Comparison of ENCODE assay signal across 1 cellular context in genomic region chrX:1451676-1452496, GRCh38.
TF ChIP-seq lines count a peak whose summit lies in the region.

No MANE protein-coding gene starts in this region.

TF ChIP-seq in SK-N-SH, 30 proteins besides CTCF, POLR2A, EP300 and RAD21 (continued from another document):
- TF ChIP-seq, protein P1, sequence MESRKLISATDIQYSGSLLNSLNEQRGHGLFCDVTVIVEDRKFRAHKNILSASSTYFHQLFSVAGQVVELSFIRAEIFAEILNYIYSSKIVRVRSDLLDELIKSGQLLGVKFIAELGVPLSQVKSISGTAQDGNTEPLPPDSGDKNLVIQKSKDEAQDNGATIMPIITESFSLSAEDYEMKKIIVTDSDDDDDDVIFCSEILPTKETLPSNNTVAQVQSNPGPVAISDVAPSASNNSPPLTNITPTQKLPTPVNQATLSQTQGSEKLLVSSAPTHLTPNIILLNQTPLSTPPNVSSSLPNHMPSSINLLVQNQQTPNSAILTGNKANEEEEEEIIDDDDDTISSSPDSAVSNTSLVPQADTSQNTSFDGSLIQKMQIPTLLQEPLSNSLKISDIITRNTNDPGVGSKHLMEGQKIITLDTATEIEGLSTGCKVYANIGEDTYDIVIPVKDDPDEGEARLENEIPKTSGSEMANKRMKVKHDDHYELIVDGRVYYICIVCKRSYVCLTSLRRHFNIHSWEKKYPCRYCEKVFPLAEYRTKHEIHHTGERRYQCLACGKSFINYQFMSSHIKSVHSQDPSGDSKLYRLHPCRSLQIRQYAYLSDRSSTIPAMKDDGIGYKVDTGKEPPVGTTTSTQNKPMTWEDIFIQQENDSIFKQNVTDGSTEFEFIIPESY (IDR thresholded peaks at IDR 0.05; ENCODE audit: borderline replicate concordance, low read depth): no peak
